ENCODE assay signal across 1 cellular context in the genomic region with DNA sequence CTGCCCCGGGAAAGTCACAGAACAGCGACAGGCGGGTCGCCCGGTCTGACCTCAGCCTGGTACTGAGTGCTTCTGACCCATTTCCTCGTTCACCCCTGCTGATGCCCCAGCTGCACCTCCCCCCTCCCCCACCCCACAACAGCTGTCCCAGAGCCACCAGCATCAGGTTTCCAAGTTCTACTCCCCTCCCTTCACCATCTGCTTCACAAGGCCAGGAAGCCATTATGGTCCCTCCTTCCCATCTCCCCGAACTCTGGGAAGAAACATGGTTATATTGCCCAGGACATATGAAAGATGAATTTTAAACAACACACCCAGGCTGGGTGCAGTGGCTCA.
TF ChIP-seq lines count a peak whose summit lies in the region.

No MANE protein-coding gene starts in this region.

TF ChIP-seq in WTC11, 78 proteins besides CTCF, POLR2A, EP300 and RAD21 (continued from another document):
- TF ChIP-seq, protein P1, sequence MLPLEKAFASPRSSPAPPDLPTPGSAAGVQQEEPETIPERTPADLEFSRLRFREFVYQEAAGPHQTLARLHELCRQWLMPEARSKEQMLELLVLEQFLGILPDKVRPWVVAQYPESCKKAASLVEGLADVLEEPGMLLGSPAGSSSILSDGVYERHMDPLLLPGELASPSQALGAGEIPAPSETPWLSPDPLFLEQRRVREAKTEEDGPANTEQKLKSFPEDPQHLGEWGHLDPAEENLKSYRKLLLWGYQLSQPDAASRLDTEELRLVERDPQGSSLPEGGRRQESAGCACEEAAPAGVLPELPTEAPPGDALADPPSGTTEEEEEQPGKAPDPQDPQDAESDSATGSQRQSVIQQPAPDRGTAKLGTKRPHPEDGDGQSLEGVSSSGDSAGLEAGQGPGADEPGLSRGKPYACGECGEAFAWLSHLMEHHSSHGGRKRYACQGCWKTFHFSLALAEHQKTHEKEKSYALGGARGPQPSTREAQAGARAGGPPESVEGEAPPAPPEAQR (CRISPR knock-in tag; IDR thresholded peaks at IDR 0.05): no peak
- TF ChIP-seq, protein P2, sequence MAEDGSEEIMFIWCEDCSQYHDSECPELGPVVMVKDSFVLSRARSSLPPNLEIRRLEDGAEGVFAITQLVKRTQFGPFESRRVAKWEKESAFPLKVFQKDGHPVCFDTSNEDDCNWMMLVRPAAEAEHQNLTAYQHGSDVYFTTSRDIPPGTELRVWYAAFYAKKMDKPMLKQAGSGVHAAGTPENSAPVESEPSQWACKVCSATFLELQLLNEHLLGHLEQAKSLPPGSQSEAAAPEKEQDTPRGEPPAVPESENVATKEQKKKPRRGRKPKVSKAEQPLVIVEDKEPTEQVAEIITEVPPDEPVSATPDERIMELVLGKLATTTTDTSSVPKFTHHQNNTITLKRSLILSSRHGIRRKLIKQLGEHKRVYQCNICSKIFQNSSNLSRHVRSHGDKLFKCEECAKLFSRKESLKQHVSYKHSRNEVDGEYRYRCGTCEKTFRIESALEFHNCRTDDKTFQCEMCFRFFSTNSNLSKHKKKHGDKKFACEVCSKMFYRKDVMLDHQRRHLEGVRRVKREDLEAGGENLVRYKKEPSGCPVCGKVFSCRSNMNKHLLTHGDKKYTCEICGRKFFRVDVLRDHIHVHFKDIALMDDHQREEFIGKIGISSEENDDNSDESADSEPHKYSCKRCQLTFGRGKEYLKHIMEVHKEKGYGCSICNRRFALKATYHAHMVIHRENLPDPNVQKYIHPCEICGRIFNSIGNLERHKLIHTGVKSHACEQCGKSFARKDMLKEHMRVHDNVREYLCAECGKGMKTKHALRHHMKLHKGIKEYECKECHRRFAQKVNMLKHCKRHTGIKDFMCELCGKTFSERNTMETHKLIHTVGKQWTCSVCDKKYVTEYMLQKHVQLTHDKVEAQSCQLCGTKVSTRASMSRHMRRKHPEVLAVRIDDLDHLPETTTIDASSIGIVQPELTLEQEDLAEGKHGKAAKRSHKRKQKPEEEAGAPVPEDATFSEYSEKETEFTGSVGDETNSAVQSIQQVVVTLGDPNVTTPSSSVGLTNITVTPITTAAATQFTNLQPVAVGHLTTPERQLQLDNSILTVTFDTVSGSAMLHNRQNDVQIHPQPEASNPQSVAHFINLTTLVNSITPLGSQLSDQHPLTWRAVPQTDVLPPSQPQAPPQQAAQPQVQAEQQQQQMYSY (CRISPR knock-in tag; IDR thresholded peaks at IDR 0.05): no peak
- TF ChIP-seq TP53 (CRISPR knock-in tag; IDR thresholded peaks at IDR 0.05) (no peak), SOX15 (CRISPR knock-in tag; IDR thresholded peaks at IDR 0.05) (no peak), PRRX2 (CRISPR knock-in tag; IDR thresholded peaks at IDR 0.05) (no peak), ZNF121 (CRISPR knock-in tag; IDR thresholded peaks at IDR 0.05) (no peak), ZNF219 (CRISPR knock-in tag; IDR thresholded peaks at IDR 0.05; ENCODE audit: borderline replicate concordance) (no peak), ZBTB21 (CRISPR knock-in tag; IDR thresholded peaks at IDR 0.05; ENCODE audit: borderline replicate concordance) (no peak), ZNF263 (CRISPR knock-in tag; IDR thresholded peaks at IDR 0.05; ENCODE audit: low read depth) (no peak), JUN (CRISPR knock-in tag; IDR thresholded peaks at IDR 0.05) (no peak), ZNF423 (CRISPR knock-in tag; IDR thresholded peaks at IDR 0.05) (no peak), ZNF396 (CRISPR knock-in tag; IDR thresholded peaks at IDR 0.05; ENCODE audit: borderline replicate concordance) (no peak), NFATC4 (CRISPR knock-in tag; IDR thresholded peaks at IDR 0.05) (no peak), CBFB (CRISPR knock-in tag; IDR thresholded peaks at IDR 0.05; ENCODE audit: low read depth) (no peak), OVOL2 (CRISPR knock-in tag; IDR thresholded peaks at IDR 0.05; ENCODE audit: borderline replicate concordance) (no peak)
- TF ChIP-seq, protein P3, sequence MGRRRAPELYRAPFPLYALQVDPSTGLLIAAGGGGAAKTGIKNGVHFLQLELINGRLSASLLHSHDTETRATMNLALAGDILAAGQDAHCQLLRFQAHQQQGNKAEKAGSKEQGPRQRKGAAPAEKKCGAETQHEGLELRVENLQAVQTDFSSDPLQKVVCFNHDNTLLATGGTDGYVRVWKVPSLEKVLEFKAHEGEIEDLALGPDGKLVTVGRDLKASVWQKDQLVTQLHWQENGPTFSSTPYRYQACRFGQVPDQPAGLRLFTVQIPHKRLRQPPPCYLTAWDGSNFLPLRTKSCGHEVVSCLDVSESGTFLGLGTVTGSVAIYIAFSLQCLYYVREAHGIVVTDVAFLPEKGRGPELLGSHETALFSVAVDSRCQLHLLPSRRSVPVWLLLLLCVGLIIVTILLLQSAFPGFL (CRISPR knock-in tag; IDR thresholded peaks at IDR 0.05; ENCODE audit: borderline replicate concordance): no peak
- TF ChIP-seq, protein P4, sequence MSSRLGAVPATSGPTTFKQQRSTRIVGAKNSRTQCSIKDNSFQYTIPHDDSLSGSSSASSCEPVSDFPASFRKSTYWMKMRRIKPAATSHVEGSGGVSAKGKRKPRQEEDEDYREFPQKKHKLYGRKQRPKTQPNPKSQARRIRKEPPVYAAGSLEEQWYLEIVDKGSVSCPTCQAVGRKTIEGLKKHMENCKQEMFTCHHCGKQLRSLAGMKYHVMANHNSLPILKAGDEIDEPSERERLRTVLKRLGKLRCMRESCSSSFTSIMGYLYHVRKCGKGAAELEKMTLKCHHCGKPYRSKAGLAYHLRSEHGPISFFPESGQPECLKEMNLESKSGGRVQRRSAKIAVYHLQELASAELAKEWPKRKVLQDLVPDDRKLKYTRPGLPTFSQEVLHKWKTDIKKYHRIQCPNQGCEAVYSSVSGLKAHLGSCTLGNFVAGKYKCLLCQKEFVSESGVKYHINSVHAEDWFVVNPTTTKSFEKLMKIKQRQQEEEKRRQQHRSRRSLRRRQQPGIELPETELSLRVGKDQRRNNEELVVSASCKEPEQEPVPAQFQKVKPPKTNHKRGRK (CRISPR knock-in tag; IDR thresholded peaks at IDR 0.05; ENCODE audit: borderline replicate concordance): no peak
- TF ChIP-seq, protein P5, sequence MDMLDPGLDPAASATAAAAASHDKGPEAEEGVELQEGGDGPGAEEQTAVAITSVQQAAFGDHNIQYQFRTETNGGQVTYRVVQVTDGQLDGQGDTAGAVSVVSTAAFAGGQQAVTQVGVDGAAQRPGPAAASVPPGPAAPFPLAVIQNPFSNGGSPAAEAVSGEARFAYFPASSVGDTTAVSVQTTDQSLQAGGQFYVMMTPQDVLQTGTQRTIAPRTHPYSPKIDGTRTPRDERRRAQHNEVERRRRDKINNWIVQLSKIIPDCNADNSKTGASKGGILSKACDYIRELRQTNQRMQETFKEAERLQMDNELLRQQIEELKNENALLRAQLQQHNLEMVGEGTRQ (CRISPR knock-in tag; IDR thresholded peaks at IDR 0.05): no peak
